ENCODE assay signal across 9 cellular contexts in the genomic region with DNA sequence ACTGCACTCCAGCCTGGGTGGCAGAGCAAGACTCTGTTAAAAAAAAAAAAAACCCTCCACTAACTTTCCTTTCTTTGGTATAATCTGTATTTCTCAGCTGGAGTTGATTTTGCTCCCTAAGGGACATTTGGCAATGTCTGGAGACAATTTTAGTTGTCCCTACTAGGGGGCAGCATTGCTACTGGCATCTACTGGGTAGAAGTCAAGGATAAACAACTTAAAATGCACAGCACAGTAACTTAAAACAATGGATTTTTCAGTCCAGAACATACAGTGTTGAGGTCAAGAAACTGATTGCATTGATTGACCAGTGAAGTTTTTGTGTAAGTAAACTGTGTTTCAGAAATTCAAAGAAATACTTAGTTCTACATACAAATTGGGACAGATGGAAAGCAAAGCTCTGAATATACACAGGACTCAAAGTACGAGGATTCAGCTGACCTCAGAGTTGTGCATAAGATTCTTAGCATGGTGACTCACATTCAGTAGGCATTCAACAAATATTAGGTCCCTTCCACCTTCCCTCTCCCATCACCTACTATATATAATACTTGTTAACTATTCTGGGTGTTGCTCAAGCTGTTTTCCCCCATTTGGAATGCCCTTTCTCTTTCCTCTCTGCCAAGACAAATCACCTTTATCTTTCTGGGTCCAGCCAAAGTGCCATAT. TPM values are rescaled to one million over a fixed set of nuclear protein-coding genes. Genes with fewer than 3 reads are reported as not detected.
DNase-seq lines count a peak whose midpoint lies in the region; ATAC-seq, FAIRE-seq and TF ChIP-seq lines count a peak whose summit lies in the region.
"Had no signal": no experiment of that assay in that cellular context is flagged by ENCODE, and none has a peak within 500 bp of the region (broad histone marks: within the 10 kb centered on the region; RNA-seq: fewer than 3 reads in every experiment).

No MANE protein-coding gene starts in this region.

- H3K27ac ChIP-seq in WERI-Rb-1 (no peak overlapping the region), keratinocyte (ENCODE audit: control insufficient read depth, insufficient read depth, low read length) (no peak overlapping the region)
- no peak overlapping the region for H3K27ac ChIP-seq in CD4-positive, alpha-beta T cell (ENCODE audit: low read depth, low read length)

- no peak overlapping the region for H3K4me3 Mint-ChIP-seq in CD4-positive, alpha-beta T cell
- H3K4me3 Mint-ChIP-seq: T-helper 1 cell treated with Interleukin-12 subunit alpha and Interleukin-12 subunit beta and Interleukin-4 antibody, amounts not matched to agents 30 μg/mL and 1 μg/mL, for 36 hours had no signal

- H3K9ac ChIP-seq in keratinocyte (ENCODE audit: control insufficient read depth, extremely low read depth, insufficient read depth, low read length) = no peak overlapping the region

- no peak overlapping the region for H2AFZ ChIP-seq in keratinocyte (ENCODE audit: control insufficient read depth, low read length)

- no peaks in the 10 kb centered on the region for H3K9me3 Mint-ChIP-seq in CD4-positive, alpha-beta T cell
- H3K9me3 Mint-ChIP-seq: T-helper 1 cell treated with Interleukin-12 subunit alpha and Interleukin-12 subunit beta and Interleukin-4 antibody, amounts not matched to agents 30 μg/mL and 1 μg/mL, for 36 hours had no signal

- dilution Hi-C loops in keratinocyte (cut with MboI; ENCODE audit: extremely low pct_ligation_motif_present, low sequenced_read_pairs) = no loop called here

- no peaks in the 10 kb centered on the region for H3K79me2 ChIP-seq in keratinocyte (ENCODE audit: control insufficient read depth, insufficient read depth, low read length)

- DNase-seq in BJ (ENCODE audit: low read depth) (no peak), HS-27A (ENCODE audit: low read depth) (peak; percentile 15), WERI-Rb-1 (no peak), keratinocyte (ENCODE audit: low read depth, low spot score) (no peak), NK-92 (lab: John Stamatoyannopoulos, UW; ENCODE audit: unreplicated experiment) (no peak), cortex of kidney (lab: John Stamatoyannopoulos, UW) (no peak)
- no peak for DNase-seq in CD4-positive, alpha-beta T cell

- H3K36me3 ChIP-seq in BJ (ENCODE audit: control insufficient read depth, insufficient read depth, low read length) (no peaks in the 10 kb centered on the region), WERI-Rb-1 (no peaks in the 10 kb centered on the region), keratinocyte (ENCODE audit: control insufficient read depth in 2 of 2, extremely low read depth in 1 of 2, insufficient read depth in 2 of 2, low read length in 2 of 2) (no peaks in the 10 kb centered on the region)

- no peak overlapping the region for H3K4me2 ChIP-seq in keratinocyte (ENCODE audit: control insufficient read depth, extremely low read depth, insufficient read depth, low read depth, low read length)

- intact Hi-C loops in CD4-positive, alpha-beta T cell (cut with DNase I, micrococcal nuclease) = no loop called here

- no peak for ATAC-seq in GM21423 (IDR thresholded peaks at IDR 0.05; ENCODE audit: unreplicated experiment)
- ATAC-seq in CD4-positive, alpha-beta T cell (ENCODE audit: poor library complexity) = no peak

- H3K27me3 Mint-ChIP-seq in CD4-positive, alpha-beta T cell = no peaks in the 10 kb centered on the region

- H3K9me3 ChIP-seq in WERI-Rb-1 (ENCODE audit: severe bottlenecking) = no peaks in the 10 kb centered on the region
- H3K9me3 ChIP-seq in keratinocyte (ENCODE audit: control insufficient read depth, low read depth, low read length) = no peaks in the 10 kb centered on the region
- no peaks in the 10 kb centered on the region for H3K9me3 ChIP-seq in CD4-positive, alpha-beta T cell (ENCODE audit: control insufficient read depth, low read length)

- FAIRE-seq in keratinocyte (lab: Jason Lieb, UNC) = no peak

- CTCF ChIA-PET in BJ (lab: Yijun Ruan, JAX) = interaction anchor here (0.6 to 1.2 kb wide), 5 partner anchors 13 to 1023 kb away, joined by 3 to 5 read pairs (median 3); no protein-coding TSS in a partner anchor
- CTCF ChIA-PET in CD4-positive, alpha-beta T cell (lab: Charles Lee) = no interaction called here

- POLR2A ChIA-PET in BJ (lab: Charles Lee) = no interaction called here
- POLR2A ChIA-PET in CD4-positive, alpha-beta T cell (lab: Charles Lee) = no interaction called here

- H3K27me3 ChIP-seq in BJ (ENCODE audit: control insufficient read depth, insufficient read depth, low read length) (no peaks in the 10 kb centered on the region), WERI-Rb-1 (ENCODE audit: insufficient read depth, low read depth, severe bottlenecking) (peaks cover 20% of the 10 kb centered on the region), keratinocyte (ENCODE audit: control insufficient read depth, extremely low read depth, insufficient read depth, low read length) (no peaks in the 10 kb centered on the region)
- no peaks in the 10 kb centered on the region for H3K27me3 ChIP-seq in CD4-positive, alpha-beta T cell (ENCODE audit: control insufficient read depth, insufficient read depth, low read length)

- no peaks in the 10 kb centered on the region for H3K36me3 Mint-ChIP-seq in CD4-positive, alpha-beta T cell (ENCODE audit: low read depth)

- peaks cover 12% of the 10 kb centered on the region for H3K4me1 Mint-ChIP-seq in CD4-positive, alpha-beta T cell (ENCODE audit: low read depth)

- H3K27ac Mint-ChIP-seq in CD4-positive, alpha-beta T cell = no peak overlapping the region
- H3K27ac Mint-ChIP-seq: T-helper 1 cell treated with Interleukin-12 subunit alpha and Interleukin-12 subunit beta and Interleukin-4 antibody, amounts not matched to agents 30 μg/mL and 1 μg/mL, for 36 hours had no signal

- H3K4me3 ChIP-seq in BJ (ENCODE audit: low read depth, low read length) (no peak overlapping the region), WERI-Rb-1 (ENCODE audit: low read depth, low read length) (no peak overlapping the region), keratinocyte (ENCODE audit: control insufficient read depth in 2 of 3, extremely low read depth in 1 of 3, insufficient read depth in 2 of 3, low read depth in 1 of 3, low read length in 3 of 3) (no peak overlapping the region)

- peak; percentile 33; the same call in 1 of the 2 replicates for TF ChIP-seq CTCF in BJ (IDR thresholded peaks at IDR 0.05; ENCODE audit: insufficient read depth, low read depth, low read length)
- TF ChIP-seq CTCF in WERI-Rb-1 (IDR thresholded peaks at IDR 0.05; ENCODE audit: low read depth, low read length) = peak; percentile 41
- peak; percentile 29 to 45 (median 34) for TF ChIP-seq CTCF in keratinocyte (optimal IDR thresholded peaks at IDR 0.05 in 1 of 3, IDR thresholded peaks at IDR 0.05 in 1 of 3, conservative IDR thresholded peaks at IDR 0.05 in 1 of 3; ENCODE audit: extremely low read depth in 1 of 3, insufficient read depth in 2 of 3, low read length in 3 of 3)
- no peak for TF ChIP-seq CTCF in CD4-positive, alpha-beta T cell (IDR thresholded peaks at IDR 0.05)

- H3K9me1 ChIP-seq in keratinocyte (ENCODE audit: control insufficient read depth, extremely low read depth, insufficient read depth, low read length) = no peaks in the 10 kb centered on the region

- no peaks in the 10 kb centered on the region for H3K4me1 ChIP-seq in keratinocyte (ENCODE audit: control insufficient read depth, extremely low read depth, insufficient read depth, low read length)

- no peaks in the 10 kb centered on the region for H4K20me1 ChIP-seq in keratinocyte (ENCODE audit: control insufficient read depth, extremely low read depth, insufficient read depth, low read length)

RNA-seq across cellular contexts. Expression of a gene that starts 8.8 kb away (rescaled TPM):
- polyA plus RNA-seq in BJ (2011; rRNA removed) (not detected in 2 replicates), keratinocyte (not detected in 3 replicates)
- not detected in 2 replicates for polyA minus RNA-seq in BJ (2011; rRNA and poly(A)+ RNA removed)
- not detected for polyA plus RNA-seq in keratinocyte (2011; ENCODE audit: low read depth)
- polyA plus RNA-seq in keratinocyte (2011; cell fraction: cytosol; rRNA removed) = not detected in 2 replicates
- polyA plus RNA-seq in keratinocyte (2011; cell fraction: nucleus; rRNA removed) = not detected in 2 replicates
- polyA plus RNA-seq in keratinocyte (2012; ENCODE audit: low replicate concordance) = not detected in 2 replicates
- not detected in 3 replicates for polyA minus RNA-seq in keratinocyte
- not detected for polyA minus RNA-seq in keratinocyte (2011; cell fraction: cytosol; rRNA and poly(A)+ RNA removed)
- polyA minus RNA-seq in keratinocyte (2011; cell fraction: nucleus; rRNA and poly(A)+ RNA removed) = not detected in 2 replicates
- total RNA-seq in CD4-positive, alpha-beta T cell = not detected
